ENCODE assay signal across 8 cellular contexts in the genomic region with DNA sequence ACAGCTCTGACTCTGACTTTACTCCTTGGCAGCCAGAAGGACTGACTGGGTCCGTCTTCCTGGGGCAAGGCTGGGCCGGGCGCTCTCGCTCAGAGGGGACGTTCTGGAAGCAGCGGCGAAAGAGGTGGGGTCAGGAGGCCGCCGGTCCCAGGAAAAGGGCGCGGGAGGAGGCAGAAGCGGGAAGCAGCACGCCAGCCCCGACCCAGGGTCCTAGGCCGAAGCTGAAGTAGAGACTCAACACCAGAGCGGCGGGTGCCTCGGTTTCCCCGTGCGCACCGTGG. TPM values are rescaled to one million over a fixed set of nuclear protein-coding genes. Genes with fewer than 3 reads are reported as not detected.
A peak's percentile ranks its signal among the peaks of the same experiment; 100 is the strongest.
DNase-seq lines count a peak whose midpoint lies in the region; ATAC-seq, FAIRE-seq and TF ChIP-seq lines count a peak whose summit lies in the region.

No MANE protein-coding gene starts in this region.

- no peak overlapping the region for H3K27ac Mint-ChIP-seq in effector memory CD8-positive, alpha-beta T cell
- H3K27ac Mint-ChIP-seq in natural killer cell = peak overlapping the region in 1 of 2 donors; percentile 62

- no peak for TF ChIP-seq CTCF in natural killer cell (IDR thresholded peaks at IDR 0.05)

- H3K9me3 Mint-ChIP-seq in effector memory CD8-positive, alpha-beta T cell = no peaks in the 10 kb centered on the region
- no peaks in the 10 kb centered on the region for H3K9me3 Mint-ChIP-seq in natural killer cell

- peaks cover 20 to 32% of the 10 kb centered on the region in 2 donors for H3K27me3 Mint-ChIP-seq in effector memory CD8-positive, alpha-beta T cell
- peaks cover 0 to 5% of the 10 kb centered on the region in 2 donors for H3K27me3 Mint-ChIP-seq in natural killer cell (ENCODE audit: low read depth in 2 of 2)

- H3K9ac ChIP-seq in BLaER1 = peak overlapping the region; percentile 12; the same call in 1 of the 2 replicates

- no peak overlapping the region for H3K27ac ChIP-seq in BLaER1

- peaks cover 59% of the 10 kb centered on the region for H4K20me1 ChIP-seq in BLaER1

- no peaks in the 10 kb centered on the region for H3K36me3 ChIP-seq in BLaER1

- H3K36me3 Mint-ChIP-seq in effector memory CD8-positive, alpha-beta T cell (ENCODE audit: insufficient read depth) = peaks cover 8% of the 10 kb centered on the region
- no peaks in the 10 kb centered on the region for H3K36me3 Mint-ChIP-seq in natural killer cell

- intact Hi-C loops in natural killer cell (cut with micrococcal nuclease) = loop anchor here (5.0 to 10.0 kb wide), 2 partner anchors 103 to 155 kb away; no protein-coding TSS in a partner anchor

- H3K4me3 ChIP-seq in BLaER1 = peak overlapping the region; percentile 82

- H3K4me3 Mint-ChIP-seq in effector memory CD8-positive, alpha-beta T cell = peak overlapping the region; percentile 85 to 90
- peak overlapping the region; percentile 91 for H3K4me3 Mint-ChIP-seq in natural killer cell

- peaks cover 45% of the 10 kb centered on the region for H3K27me3 ChIP-seq in BLaER1

- H3K4me1 Mint-ChIP-seq in effector memory CD8-positive, alpha-beta T cell (ENCODE audit: low read depth in 2 of 2) = peaks cover 13 to 25% of the 10 kb centered on the region in 2 donors
- peaks cover 17 to 52% of the 10 kb centered on the region in 2 donors for H3K4me1 Mint-ChIP-seq in natural killer cell

- H3K4me2 ChIP-seq in BLaER1 = peak overlapping the region; percentile 99

- FAIRE-seq in urothelium cell line (lab: Jason Lieb, UNC) = no peak

- ATAC-seq in effector memory CD8-positive, alpha-beta T cell (replicated peaks) = no peak
- ATAC-seq in natural killer cell = no peak
- no peak for ATAC-seq in GM18907 (IDR thresholded peaks at IDR 0.05; ENCODE audit: unreplicated experiment)
- ATAC-seq in GM18511 (IDR thresholded peaks at IDR 0.05; ENCODE audit: unreplicated experiment) = no peak

- DNase-seq in NCI-H69 (lab: John Stamatoyannopoulos, UW) (peak; percentile 70), natural killer cell (no peak), epidermal melanocyte (ENCODE audit: insufficient read length, low spot score) (no peak), urothelium cell line (ENCODE audit: low spot score) (no peak)
- DNase-seq in effector memory CD8-positive, alpha-beta T cell = no peak

- H3K4me1 ChIP-seq in BLaER1 = peaks cover 33% of the 10 kb centered on the region

- no peaks in the 10 kb centered on the region for H3K9me3 ChIP-seq in BLaER1

RNA-seq across cellular contexts. Expression of a gene that starts 1.5 kb away (rescaled TPM):
- total RNA-seq in natural killer cell = 1 to 10 TPM; 2.7 to 7.1 (median 2.9) TPM
